Comparison of ENCODE assay signal across 26 cellular contexts in the genomic region with DNA sequence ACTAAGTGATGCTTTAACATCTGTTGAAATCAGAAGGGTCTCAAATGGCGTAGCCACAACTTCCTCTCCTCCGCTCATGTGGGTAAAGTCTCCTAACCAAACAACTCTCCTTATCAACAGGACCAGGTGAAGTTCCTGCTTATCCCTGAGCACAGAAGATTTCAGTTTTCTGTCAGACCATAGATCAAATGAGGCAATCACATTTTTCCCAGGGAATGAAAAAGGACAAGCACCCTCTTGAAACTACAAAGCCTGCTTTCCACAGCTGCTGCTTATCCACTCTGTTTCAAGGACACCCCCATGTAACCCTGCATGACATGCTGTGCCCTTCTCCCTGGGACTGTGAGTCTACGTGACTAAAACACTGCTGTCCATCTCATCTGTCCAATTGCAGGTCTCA.
DNase-seq lines count a peak whose midpoint lies in the region; ATAC-seq and TF ChIP-seq lines count a peak whose summit lies in the region.
"Had no signal": no experiment of that assay in that cellular context is flagged by ENCODE, and none has a peak within 500 bp of the region (broad histone marks: within the 10 kb centered on the region; RNA-seq: fewer than 3 reads in every experiment).

No MANE protein-coding gene starts in this region.

- H3K4me3 Mint-ChIP-seq in osteocyte (ENCODE audit: unreplicated experiment): no peak overlapping the region
- H3K4me3 Mint-ChIP-seq: activated naive CD4-positive, alpha-beta T cell treated with anti-CD3 and anti-CD28 coated beads for 36 hours; naive thymus-derived CD8-positive, alpha-beta T cell; stimulated activated effector memory CD8-positive, alpha-beta T cell treated with anti-CD3 and anti-CD28 coated beads, Interleukin-12 subunit alpha, Interleukin-12 subunit beta, amount 100 ng/mL, for 72 hours had no signal

- H3K9me3 Mint-ChIP-seq in osteocyte (ENCODE audit: unreplicated experiment): no peaks in the 10 kb centered on the region
- H3K9me3 Mint-ChIP-seq: activated naive CD4-positive, alpha-beta T cell treated with anti-CD3 and anti-CD28 coated beads for 36 hours had no signal

- no peak overlapping the region for H3K27ac ChIP-seq in left ventricle myocardium inferior (replicated peaks)
- H3K27ac ChIP-seq: BLaER1, HL-60, suprapubic skin, uterus had no signal

- no peaks in the 10 kb centered on the region for H3K4me1 Mint-ChIP-seq in osteocyte (ENCODE audit: unreplicated experiment)
- H3K4me1 Mint-ChIP-seq: stimulated activated effector memory CD8-positive, alpha-beta T cell treated with anti-CD3 and anti-CD28 coated beads, Interleukin-12 subunit alpha, Interleukin-12 subunit beta, amount 100 ng/mL, for 72 hours had no signal

- H3K27ac Mint-ChIP-seq in osteocyte (ENCODE audit: unreplicated experiment): no peak overlapping the region
- H3K27ac Mint-ChIP-seq: activated naive CD4-positive, alpha-beta T cell treated with anti-CD3 and anti-CD28 coated beads for 36 hours; naive thymus-derived CD8-positive, alpha-beta T cell; stimulated activated effector memory CD8-positive, alpha-beta T cell treated with anti-CD3 and anti-CD28 coated beads, Interleukin-12 subunit alpha, Interleukin-12 subunit beta, amount 100 ng/mL, for 72 hours had no signal

- H3K4me3 ChIP-seq in left ventricle myocardium inferior: no peak overlapping the region
- H3K4me3 ChIP-seq: BLaER1, suprapubic skin, uterus had no signal

- ATAC-seq in left ventricle myocardium superior (peak; percentile 94), HG03196 (IDR thresholded peaks at IDR 0.05; ENCODE audit: unreplicated experiment) (no peak)
- ATAC-seq: naive thymus-derived CD8-positive, alpha-beta T cell; stimulated activated effector memory CD8-positive, alpha-beta T cell treated with anti-CD3 and anti-CD28 coated beads, Interleukin-12 subunit alpha, Interleukin-12 subunit beta, amount 100 ng/mL, for 72 hours had no signal

- TF ChIP-seq CTCF in left ventricle myocardium inferior (IDR thresholded peaks at IDR 0.05; ENCODE audit: borderline replicate concordance): no peak
- TF ChIP-seq CTCF in osteocyte (IDR thresholded peaks at IDR 0.05): no peak

- DNase-seq in left ventricle myocardium superior (no peak), left ventricle myocardium inferior (no peak), NCI-H510A treated with DMSO at 0.1 percent for 48 hours (lab: John Stamatoyannopoulos, UW) (peak; percentile 39), amniotic epithelial cell (ENCODE audit: low read depth) (peak; percentile 46), osteocyte (ENCODE audit: extremely low spot score, unreplicated experiment) (no peak), retina (no peak)
- no peak for DNase-seq in activated CD4-positive, CD25-positive, alpha-beta regulatory T cell (lab: John Stamatoyannopoulos, UW)
- DNase-seq: activated CD4-positive, CD25-positive, alpha-beta regulatory T cell treated with anti-CD3 and anti-CD28 coated beads, Interleukin-2, amount 50 U/mL, for 72 hours; activated naive CD4-positive, alpha-beta T cell treated with anti-CD3 and anti-CD28 coated beads for 36 hours; activated T-cell treated with anti-CD3 and anti-CD28 coated beads, Interleukin-2, amount 50 U/mL, for 48 hours; anterior cingulate cortex; central memory CD4-positive, alpha-beta T cell; EL; foreskin fibroblast; KG1; mammary epithelial cell; naive thymus-derived CD8-positive, alpha-beta T cell; NCI-H1092 treated with DMSO at 0.1 percent for 48 hours; NCI-H2081; NCI-H524 treated with DMSO at 0.1 percent for 48 hours; uterus had no signal

- intact Hi-C loops in left ventricle myocardium superior (cut with micrococcal nuclease) (no loop called here), left ventricle myocardium inferior (cut with micrococcal nuclease) (no loop called here)

- no peaks in the 10 kb centered on the region for H3K36me3 ChIP-seq in left ventricle myocardium inferior
- H3K36me3 ChIP-seq: BLaER1, suprapubic skin, uterus had no signal

- H3K9me3 ChIP-seq in left ventricle myocardium inferior (replicated peaks): no peaks in the 10 kb centered on the region
- H3K9me3 ChIP-seq: BLaER1, suprapubic skin, uterus had no signal

- H3K36me3 Mint-ChIP-seq in osteocyte (ENCODE audit: unreplicated experiment): no peaks in the 10 kb centered on the region
- H3K36me3 Mint-ChIP-seq: naive thymus-derived CD8-positive, alpha-beta T cell; stimulated activated effector memory CD8-positive, alpha-beta T cell treated with anti-CD3 and anti-CD28 coated beads, Interleukin-12 subunit alpha, Interleukin-12 subunit beta, amount 100 ng/mL, for 72 hours had no signal

- H3K4me1 ChIP-seq in left ventricle myocardium inferior: no peaks in the 10 kb centered on the region
- H3K4me1 ChIP-seq: suprapubic skin, uterus had no signal

- no peaks in the 10 kb centered on the region for H3K27me3 Mint-ChIP-seq in osteocyte (ENCODE audit: unreplicated experiment)
- H3K27me3 Mint-ChIP-seq: naive thymus-derived CD8-positive, alpha-beta T cell had no signal

- H3K27me3 ChIP-seq in left ventricle myocardium inferior (ENCODE audit: low read depth): no peaks in the 10 kb centered on the region
- H3K27me3 ChIP-seq: BLaER1, suprapubic skin, uterus had no signal

Comparison
In these comparisons a context has a peak if more than half of its experiments do, and no peak if none do; other contexts are left out.
1. DNase-seq: peak in NCI-H510A treated with DMSO at 0.1 percent for 48 hours (single experiment) and amniotic epithelial cell (single experiment); none in left ventricle myocardium superior (single experiment), left ventricle myocardium inferior (single experiment), osteocyte (single experiment), retina (single experiment) and activated CD4-positive, CD25-positive, alpha-beta regulatory T cell (0 of 4).